2 cellular contexts compared by ENCODE assay signal in the genomic region with DNA sequence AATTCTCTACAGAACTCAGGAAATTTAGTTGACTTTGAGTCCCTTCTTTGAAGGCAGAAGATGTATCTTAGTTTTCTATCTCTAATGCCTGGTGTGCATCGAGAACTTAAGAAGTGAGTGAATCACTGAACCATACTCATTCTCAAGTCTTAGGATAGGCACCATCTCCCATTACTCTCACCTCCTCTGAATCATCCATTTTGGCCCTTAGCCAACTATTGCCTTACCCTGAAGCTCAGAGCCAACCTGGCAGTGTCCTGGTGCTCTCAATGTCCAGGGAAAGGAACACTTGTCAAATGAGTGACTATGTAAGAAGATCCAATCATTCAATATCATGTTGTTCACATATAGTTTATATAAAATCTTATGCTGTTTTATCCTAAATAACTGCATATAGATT.
TF ChIP-seq lines count a peak whose summit lies in the region.

No MANE protein-coding gene starts in this region.

TF ChIP-seq in HCT116, 20 proteins besides CTCF, POLR2A, EP300 and RAD21 (continued from another document):
- TF ChIP-seq JUND (IDR thresholded peaks at IDR 0.05), result peak; percentile 19; the same call in 1 of the 2 replicates
- peak; percentile 35; the same call in 1 of the 2 replicates for TF ChIP-seq CEBPB (IDR thresholded peaks at IDR 0.05; ENCODE audit: low read depth)
- peak; percentile 31; the same call in 1 of the 2 replicates for TF ChIP-seq FOSL1 (IDR thresholded peaks at IDR 0.05; ENCODE audit: low read depth)
- TF ChIP-seq, protein P1, sequence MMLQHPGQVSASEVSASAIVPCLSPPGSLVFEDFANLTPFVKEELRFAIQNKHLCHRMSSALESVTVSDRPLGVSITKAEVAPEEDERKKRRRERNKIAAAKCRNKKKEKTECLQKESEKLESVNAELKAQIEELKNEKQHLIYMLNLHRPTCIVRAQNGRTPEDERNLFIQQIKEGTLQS (IDR thresholded peaks at IDR 0.05), result no peak
- peak; percentile 26; the same call in 1 of the 2 replicates for TF ChIP-seq CBX3 (IDR thresholded peaks at IDR 0.05; ENCODE audit: low read depth)

TF ChIP-seq in SK-N-SH, 30 proteins besides CTCF, POLR2A, EP300 and RAD21 (continued from another document):
- TF ChIP-seq MEF2A (IDR thresholded peaks at IDR 0.05; ENCODE audit: borderline replicate concordance, low read depth) (no peak), GATA2 (CRISPR knock-in tag; IDR thresholded peaks at IDR 0.05) (no peak), JUND (IDR thresholded peaks at IDR 0.05) (0 out of 2 replicates have a peak, but pooled peaks have one; percentile 18), NFIC (IDR thresholded peaks at IDR 0.05; ENCODE audit: borderline replicate concordance) (peak; percentile 87), FOSL2 (IDR thresholded peaks at IDR 0.05; ENCODE audit: borderline replicate concordance, low read depth) (peak; percentile 60; the same call in 1 of the 2 replicates), GABPA (IDR thresholded peaks at IDR 0.05; ENCODE audit: low read depth) (no peak), SIN3A (IDR thresholded peaks at IDR 0.05; ENCODE audit: borderline replicate concordance, low read depth, low read length) (no peak), ELF1 (IDR thresholded peaks at IDR 0.05) (no peak)
- TF ChIP-seq, protein P2, sequence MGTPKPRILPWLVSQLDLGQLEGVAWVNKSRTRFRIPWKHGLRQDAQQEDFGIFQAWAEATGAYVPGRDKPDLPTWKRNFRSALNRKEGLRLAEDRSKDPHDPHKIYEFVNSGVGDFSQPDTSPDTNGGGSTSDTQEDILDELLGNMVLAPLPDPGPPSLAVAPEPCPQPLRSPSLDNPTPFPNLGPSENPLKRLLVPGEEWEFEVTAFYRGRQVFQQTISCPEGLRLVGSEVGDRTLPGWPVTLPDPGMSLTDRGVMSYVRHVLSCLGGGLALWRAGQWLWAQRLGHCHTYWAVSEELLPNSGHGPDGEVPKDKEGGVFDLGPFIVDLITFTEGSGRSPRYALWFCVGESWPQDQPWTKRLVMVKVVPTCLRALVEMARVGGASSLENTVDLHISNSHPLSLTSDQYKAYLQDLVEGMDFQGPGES (IDR thresholded peaks at IDR 0.05; ENCODE audit: low read depth, low read length), result no peak
- TF ChIP-seq, protein P3, sequence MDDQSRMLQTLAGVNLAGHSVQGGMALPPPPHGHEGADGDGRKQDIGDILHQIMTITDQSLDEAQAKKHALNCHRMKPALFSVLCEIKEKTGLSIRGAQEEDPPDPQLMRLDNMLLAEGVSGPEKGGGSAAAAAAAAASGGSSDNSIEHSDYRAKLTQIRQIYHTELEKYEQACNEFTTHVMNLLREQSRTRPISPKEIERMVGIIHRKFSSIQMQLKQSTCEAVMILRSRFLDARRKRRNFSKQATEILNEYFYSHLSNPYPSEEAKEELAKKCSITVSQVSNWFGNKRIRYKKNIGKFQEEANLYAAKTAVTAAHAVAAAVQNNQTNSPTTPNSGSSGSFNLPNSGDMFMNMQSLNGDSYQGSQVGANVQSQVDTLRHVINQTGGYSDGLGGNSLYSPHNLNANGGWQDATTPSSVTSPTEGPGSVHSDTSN (IDR thresholded peaks at IDR 0.05), result no peak
- TF ChIP-seq, protein P4, sequence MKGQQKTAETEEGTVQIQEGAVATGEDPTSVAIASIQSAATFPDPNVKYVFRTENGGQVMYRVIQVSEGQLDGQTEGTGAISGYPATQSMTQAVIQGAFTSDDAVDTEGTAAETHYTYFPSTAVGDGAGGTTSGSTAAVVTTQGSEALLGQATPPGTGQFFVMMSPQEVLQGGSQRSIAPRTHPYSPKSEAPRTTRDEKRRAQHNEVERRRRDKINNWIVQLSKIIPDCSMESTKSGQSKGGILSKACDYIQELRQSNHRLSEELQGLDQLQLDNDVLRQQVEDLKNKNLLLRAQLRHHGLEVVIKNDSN (IDR thresholded peaks at IDR 0.05; ENCODE audit: borderline replicate concordance, low read depth), result no peak
- TF ChIP-seq, protein P5, sequence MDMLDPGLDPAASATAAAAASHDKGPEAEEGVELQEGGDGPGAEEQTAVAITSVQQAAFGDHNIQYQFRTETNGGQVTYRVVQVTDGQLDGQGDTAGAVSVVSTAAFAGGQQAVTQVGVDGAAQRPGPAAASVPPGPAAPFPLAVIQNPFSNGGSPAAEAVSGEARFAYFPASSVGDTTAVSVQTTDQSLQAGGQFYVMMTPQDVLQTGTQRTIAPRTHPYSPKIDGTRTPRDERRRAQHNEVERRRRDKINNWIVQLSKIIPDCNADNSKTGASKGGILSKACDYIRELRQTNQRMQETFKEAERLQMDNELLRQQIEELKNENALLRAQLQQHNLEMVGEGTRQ (IDR thresholded peaks at IDR 0.05; ENCODE audit: borderline replicate concordance, low read depth, low read length), result no peak
